ENCODE assay signal across 2 cellular contexts in the genomic region with DNA sequence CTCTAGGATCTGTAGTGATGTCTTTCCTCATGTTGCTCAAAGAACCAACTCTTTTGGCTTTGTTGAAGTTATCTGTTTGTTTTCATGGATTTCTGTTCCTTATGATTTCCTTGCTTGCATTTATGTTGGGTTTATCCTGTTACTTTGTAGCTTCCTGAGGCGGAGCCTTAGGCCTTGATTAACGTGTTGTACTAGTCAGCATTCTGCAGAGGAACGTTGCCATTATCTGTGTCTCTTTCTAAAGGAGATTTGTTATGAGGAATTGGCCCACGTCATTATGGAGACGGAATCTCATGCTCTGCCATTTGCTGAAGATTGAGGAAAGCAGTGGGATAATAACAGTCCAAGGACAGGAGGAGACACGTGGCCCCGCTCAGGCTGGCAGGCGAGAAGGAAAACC.
TF ChIP-seq lines count a peak whose summit lies in the region.

No MANE protein-coding gene starts in this region.

TF ChIP-seq in GM23338, 12 proteins besides CTCF, POLR2A, EP300 and RAD21:
- TF ChIP-seq POLR2AphosphoS5 (IDR thresholded peaks at IDR 0.05; ENCODE audit: low read depth) (no peak), EZH2 (IDR thresholded peaks at IDR 0.05; ENCODE audit: low read depth, unreplicated experiment) (no peak), NANOG (IDR thresholded peaks at IDR 0.05; ENCODE audit: borderline replicate concordance) (no peak), JUNB (IDR thresholded peaks at IDR 0.05; ENCODE audit: unreplicated experiment) (no peak)
- TF ChIP-seq, protein P1, sequence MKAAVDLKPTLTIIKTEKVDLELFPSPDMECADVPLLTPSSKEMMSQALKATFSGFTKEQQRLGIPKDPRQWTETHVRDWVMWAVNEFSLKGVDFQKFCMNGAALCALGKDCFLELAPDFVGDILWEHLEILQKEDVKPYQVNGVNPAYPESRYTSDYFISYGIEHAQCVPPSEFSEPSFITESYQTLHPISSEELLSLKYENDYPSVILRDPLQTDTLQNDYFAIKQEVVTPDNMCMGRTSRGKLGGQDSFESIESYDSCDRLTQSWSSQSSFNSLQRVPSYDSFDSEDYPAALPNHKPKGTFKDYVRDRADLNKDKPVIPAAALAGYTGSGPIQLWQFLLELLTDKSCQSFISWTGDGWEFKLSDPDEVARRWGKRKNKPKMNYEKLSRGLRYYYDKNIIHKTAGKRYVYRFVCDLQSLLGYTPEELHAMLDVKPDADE (IDR thresholded peaks at IDR 0.05) = no peak
- TF ChIP-seq, protein P2, sequence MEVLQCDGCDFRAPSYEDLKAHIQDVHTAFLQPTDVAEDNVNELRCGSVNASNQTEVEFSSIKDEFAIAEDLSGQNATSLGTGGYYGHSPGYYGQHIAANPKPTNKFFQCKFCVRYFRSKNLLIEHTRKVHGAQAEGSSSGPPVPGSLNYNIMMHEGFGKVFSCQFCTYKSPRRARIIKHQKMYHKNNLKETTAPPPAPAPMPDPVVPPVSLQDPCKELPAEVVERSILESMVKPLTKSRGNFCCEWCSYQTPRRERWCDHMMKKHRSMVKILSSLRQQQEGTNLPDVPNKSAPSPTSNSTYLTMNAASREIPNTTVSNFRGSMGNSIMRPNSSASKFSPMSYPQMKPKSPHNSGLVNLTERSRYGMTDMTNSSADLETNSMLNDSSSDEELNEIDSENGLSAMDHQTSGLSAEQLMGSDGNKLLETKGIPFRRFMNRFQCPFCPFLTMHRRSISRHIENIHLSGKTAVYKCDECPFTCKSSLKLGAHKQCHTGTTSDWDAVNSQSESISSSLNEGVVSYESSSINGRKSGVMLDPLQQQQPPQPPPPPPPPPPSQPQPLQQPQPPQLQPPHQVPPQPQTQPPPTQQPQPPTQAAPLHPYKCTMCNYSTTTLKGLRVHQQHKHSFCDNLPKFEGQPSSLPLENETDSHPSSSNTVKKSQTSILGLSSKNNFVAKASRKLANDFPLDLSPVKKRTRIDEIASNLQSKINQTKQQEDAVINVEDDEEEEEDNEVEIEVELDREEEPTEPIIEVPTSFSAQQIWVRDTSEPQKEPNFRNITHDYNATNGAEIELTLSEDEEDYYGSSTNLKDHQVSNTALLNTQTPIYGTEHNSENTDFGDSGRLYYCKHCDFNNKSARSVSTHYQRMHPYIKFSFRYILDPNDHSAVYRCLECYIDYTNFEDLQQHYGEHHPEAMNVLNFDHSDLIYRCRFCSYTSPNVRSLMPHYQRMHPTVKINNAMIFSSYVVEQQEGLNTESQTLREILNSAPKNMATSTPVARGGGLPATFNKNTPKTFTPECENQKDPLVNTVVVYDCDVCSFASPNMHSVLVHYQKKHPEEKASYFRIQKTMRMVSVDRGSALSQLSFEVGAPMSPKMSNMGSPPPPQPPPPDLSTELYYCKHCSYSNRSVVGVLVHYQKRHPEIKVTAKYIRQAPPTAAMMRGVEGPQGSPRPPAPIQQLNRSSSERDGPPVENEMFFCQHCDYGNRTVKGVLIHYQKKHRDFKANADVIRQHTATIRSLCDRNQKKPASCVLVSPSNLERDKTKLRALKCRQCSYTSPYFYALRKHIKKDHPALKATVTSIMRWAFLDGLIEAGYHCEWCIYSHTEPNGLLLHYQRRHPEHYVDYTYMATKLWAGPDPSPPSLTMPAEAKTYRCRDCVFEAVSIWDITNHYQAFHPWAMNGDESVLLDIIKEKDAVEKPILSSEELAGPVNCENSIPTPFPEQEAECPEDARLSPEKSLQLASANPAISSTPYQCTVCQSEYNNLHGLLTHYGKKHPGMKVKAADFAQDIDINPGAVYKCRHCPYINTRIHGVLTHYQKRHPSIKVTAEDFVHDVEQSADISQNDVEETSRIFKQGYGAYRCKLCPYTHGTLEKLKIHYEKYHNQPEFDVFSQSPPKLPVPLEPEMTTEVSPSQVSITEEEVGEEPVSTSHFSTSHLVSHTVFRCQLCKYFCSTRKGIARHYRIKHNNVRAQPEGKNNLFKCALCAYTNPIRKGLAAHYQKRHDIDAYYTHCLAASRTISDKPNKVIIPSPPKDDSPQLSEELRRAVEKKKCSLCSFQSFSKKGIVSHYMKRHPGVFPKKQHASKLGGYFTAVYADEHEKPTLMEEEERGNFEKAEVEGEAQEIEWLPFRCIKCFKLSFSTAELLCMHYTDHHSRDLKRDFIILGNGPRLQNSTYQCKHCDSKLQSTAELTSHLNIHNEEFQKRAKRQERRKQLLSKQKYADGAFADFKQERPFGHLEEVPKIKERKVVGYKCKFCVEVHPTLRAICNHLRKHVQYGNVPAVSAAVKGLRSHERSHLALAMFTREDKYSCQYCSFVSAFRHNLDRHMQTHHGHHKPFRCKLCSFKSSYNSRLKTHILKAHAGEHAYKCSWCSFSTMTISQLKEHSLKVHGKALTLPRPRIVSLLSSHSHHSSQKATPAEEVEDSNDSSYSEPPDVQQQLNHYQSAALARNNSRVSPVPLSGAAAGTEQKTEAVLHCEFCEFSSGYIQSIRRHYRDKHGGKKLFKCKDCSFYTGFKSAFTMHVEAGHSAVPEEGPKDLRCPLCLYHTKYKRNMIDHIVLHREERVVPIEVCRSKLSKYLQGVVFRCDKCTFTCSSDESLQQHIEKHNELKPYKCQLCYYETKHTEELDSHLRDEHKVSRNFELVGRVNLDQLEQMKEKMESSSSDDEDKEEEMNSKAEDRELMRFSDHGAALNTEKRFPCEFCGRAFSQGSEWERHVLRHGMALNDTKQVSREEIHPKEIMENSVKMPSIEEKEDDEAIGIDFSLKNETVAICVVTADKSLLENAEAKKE (CRISPR knock-in tag; IDR thresholded peaks at IDR 0.05) = no peak

TF ChIP-seq in HepG2, 621 proteins besides CTCF, POLR2A, EP300 and RAD21:
- TF ChIP-seq TBX3 (IDR thresholded peaks at IDR 0.05; ENCODE audit: borderline replicate concordance) (no peak), ZNF232 (CRISPR knock-in tag; IDR thresholded peaks at IDR 0.05; ENCODE audit: borderline replicate concordance) (no peak), SNRNP70 (IDR thresholded peaks at IDR 0.05; ENCODE audit: low read depth, low read length) (no peak), POLR2AphosphoS5 (IDR thresholded peaks at IDR 0.05; ENCODE audit: low read depth, low read length) (no peak), MYNN (CRISPR knock-in tag; IDR thresholded peaks at IDR 0.05; ENCODE audit: low read depth) (no peak), ZNF652 (CRISPR knock-in tag; IDR thresholded peaks at IDR 0.05; ENCODE audit: borderline replicate concordance, low read depth) (no peak), NFRKB (IDR thresholded peaks at IDR 0.05) (no peak), PHF8 (CRISPR knock-in tag; IDR thresholded peaks at IDR 0.05) (no peak), SP4 (CRISPR knock-in tag; IDR thresholded peaks at IDR 0.05) (no peak), KDM1A (CRISPR knock-in tag; IDR thresholded peaks at IDR 0.05) (no peak), TCF7 (IDR thresholded peaks at IDR 0.05; ENCODE audit: low read depth) (no peak), ZKSCAN8 (CRISPR knock-in tag; IDR thresholded peaks at IDR 0.05; ENCODE audit: borderline replicate concordance) (no peak), MEIS1 (CRISPR knock-in tag; IDR thresholded peaks at IDR 0.05; ENCODE audit: borderline replicate concordance) (no peak), ELF1 (CRISPR knock-in tag; IDR thresholded peaks at IDR 0.05) (no peak)
- TF ChIP-seq, protein P3, sequence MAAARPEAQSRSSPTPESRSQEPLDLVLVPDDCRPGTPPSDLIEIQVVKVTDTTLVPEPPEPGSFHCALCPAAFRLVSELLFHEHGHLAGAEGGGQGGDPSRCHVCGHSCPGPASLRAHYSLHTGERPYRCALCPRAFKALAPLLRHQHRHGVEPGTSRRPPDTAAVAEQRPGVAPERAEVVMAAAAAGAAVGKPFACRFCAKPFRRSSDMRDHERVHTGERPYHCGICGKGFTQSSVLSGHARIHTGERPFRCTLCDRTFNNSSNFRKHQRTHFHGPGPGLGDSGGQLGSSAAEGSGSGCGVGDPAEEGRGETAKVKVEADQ (CRISPR knock-in tag; IDR thresholded peaks at IDR 0.05; ENCODE audit: borderline replicate concordance) = no peak
- TF ChIP-seq, protein P4, sequence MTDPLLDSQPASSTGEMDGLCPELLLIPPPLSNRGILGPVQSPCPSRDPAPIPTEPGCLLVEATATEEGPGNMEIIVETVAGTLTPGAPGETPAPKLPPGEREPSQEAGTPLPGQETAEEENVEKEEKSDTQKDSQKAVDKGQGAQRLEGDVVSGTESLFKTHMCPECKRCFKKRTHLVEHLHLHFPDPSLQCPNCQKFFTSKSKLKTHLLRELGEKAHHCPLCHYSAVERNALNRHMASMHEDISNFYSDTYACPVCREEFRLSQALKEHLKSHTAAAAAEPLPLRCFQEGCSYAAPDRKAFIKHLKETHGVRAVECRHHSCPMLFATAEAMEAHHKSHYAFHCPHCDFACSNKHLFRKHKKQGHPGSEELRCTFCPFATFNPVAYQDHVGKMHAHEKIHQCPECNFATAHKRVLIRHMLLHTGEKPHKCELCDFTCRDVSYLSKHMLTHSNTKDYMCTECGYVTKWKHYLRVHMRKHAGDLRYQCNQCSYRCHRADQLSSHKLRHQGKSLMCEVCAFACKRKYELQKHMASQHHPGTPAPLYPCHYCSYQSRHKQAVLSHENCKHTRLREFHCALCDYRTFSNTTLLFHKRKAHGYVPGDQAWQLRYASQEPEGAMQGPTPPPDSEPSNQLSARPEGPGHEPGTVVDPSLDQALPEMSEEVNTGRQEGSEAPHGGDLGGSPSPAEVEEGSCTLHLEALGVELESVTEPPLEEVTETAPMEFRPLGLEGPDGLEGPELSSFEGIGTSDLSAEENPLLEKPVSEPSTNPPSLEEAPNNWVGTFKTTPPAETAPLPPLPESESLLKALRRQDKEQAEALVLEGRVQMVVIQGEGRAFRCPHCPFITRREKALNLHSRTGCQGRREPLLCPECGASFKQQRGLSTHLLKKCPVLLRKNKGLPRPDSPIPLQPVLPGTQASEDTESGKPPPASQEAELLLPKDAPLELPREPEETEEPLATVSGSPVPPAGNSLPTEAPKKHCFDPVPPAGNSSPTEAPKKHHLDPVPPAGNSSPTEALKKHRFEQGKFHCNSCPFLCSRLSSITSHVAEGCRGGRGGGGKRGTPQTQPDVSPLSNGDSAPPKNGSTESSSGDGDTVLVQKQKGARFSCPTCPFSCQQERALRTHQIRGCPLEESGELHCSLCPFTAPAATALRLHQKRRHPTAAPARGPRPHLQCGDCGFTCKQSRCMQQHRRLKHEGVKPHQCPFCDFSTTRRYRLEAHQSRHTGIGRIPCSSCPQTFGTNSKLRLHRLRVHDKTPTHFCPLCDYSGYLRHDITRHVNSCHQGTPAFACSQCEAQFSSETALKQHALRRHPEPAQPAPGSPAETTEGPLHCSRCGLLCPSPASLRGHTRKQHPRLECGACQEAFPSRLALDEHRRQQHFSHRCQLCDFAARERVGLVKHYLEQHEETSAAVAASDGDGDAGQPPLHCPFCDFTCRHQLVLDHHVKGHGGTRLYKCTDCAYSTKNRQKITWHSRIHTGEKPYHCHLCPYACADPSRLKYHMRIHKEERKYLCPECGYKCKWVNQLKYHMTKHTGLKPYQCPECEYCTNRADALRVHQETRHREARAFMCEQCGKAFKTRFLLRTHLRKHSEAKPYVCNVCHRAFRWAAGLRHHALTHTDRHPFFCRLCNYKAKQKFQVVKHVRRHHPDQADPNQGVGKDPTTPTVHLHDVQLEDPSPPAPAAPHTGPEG (CRISPR knock-in tag; IDR thresholded peaks at IDR 0.05) = no peak
TF ChIP-seq in HepG2: peak in this region for 0.
